ENCODE assay signal across 1 cellular context in the genomic region with DNA sequence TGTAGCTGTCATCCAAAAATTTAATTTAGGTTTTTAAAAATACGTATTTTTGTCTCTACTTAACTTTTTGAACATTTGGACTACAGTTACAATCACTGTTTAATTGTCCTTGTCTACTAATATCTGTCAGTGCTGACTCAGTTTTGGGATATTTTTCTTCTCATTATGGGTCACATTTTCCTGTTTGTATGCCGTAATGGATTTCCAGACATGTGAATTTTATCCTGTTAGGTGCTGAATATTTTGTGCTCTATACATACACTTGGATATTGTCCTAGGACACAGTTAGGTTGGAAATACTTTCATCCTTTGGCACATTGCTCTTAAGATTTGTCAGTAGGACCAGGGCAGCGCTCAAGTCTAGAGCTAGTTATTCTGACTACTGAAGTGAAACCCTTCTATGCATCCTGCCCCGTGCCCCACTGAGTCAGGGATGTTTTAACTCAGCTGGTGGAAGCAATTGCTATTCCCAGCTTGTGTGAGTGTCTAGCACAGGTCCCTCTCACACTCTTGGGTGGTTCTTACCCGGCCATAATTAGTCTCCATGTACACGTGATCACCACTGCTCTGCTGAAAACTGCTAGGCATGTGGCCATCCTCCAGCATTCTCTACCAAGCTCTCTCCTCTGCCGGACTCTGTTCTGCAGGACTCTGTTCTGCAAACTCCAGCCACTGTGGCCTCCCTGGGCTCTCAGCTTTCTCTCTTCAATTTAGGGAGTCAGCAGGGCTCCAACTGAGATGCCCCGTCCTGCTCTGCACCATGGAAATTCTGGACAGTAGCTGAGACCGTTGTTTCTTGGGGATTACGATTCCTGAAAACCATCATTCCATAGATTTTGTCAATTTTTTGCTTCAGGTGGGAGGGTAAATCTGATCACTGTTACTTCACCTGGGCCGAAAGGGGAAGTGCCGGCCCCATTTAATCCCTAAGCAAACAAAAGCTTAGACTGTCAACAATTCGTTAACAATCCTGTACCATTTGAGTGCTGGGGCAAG.
TF ChIP-seq lines count a peak whose summit lies in the region.

No MANE protein-coding gene starts in this region.

TF ChIP-seq in HepG2, 621 proteins besides CTCF, POLR2A, EP300 and RAD21 (continued from another document and continues in another):
- no peak; the same call in 1 of the 2 replicates for TF ChIP-seq USF2 (IDR thresholded peaks at IDR 0.05; ENCODE audit: low read depth, low read length)
- TF ChIP-seq USF2 (CRISPR knock-in tag; IDR thresholded peaks at IDR 0.05; ENCODE audit: borderline replicate concordance) = peak; percentile 66; the same call in 1 of the 2 replicates
- no peak for TF ChIP-seq ATRX (CRISPR knock-in tag; IDR thresholded peaks at IDR 0.05; ENCODE audit: borderline replicate concordance)
- no peak for TF ChIP-seq CCAR2 (optimal IDR thresholded peaks at IDR 0.05; ENCODE audit: low read depth, low read length)
- TF ChIP-seq SALL1 (CRISPR knock-in tag; IDR thresholded peaks at IDR 0.05) = peak; percentile 54
- TF ChIP-seq PHF21A (CRISPR knock-in tag; IDR thresholded peaks at IDR 0.05) = peak; percentile 86
- TF ChIP-seq MED1 (CRISPR knock-in tag; IDR thresholded peaks at IDR 0.05) = peak; percentile 65
- TF ChIP-seq KDM5A (IDR thresholded peaks at IDR 0.05; ENCODE audit: borderline replicate concordance, low read length) = no peak
- no peak; the same call in 1 of the 2 replicates for TF ChIP-seq ZKSCAN5 (CRISPR knock-in tag; IDR thresholded peaks at IDR 0.05)
- TF ChIP-seq CBX1 (IDR thresholded peaks at IDR 0.05; ENCODE audit: low read depth) = no peak
- TF ChIP-seq HNF4A (CRISPR knock-in tag; IDR thresholded peaks at IDR 0.05) = peak; percentile 54
- no peak for TF ChIP-seq GZF1 (CRISPR knock-in tag; IDR thresholded peaks at IDR 0.05)
- TF ChIP-seq ZNF737 (CRISPR knock-in tag; IDR thresholded peaks at IDR 0.05; ENCODE audit: borderline replicate concordance) = no peak
- TF ChIP-seq CEBPB (IDR thresholded peaks at IDR 0.05; ENCODE audit: borderline replicate concordance, low read depth, low read length) = peak; percentile 38; the same call in 1 of the 2 replicates
- TF ChIP-seq, protein P1, sequence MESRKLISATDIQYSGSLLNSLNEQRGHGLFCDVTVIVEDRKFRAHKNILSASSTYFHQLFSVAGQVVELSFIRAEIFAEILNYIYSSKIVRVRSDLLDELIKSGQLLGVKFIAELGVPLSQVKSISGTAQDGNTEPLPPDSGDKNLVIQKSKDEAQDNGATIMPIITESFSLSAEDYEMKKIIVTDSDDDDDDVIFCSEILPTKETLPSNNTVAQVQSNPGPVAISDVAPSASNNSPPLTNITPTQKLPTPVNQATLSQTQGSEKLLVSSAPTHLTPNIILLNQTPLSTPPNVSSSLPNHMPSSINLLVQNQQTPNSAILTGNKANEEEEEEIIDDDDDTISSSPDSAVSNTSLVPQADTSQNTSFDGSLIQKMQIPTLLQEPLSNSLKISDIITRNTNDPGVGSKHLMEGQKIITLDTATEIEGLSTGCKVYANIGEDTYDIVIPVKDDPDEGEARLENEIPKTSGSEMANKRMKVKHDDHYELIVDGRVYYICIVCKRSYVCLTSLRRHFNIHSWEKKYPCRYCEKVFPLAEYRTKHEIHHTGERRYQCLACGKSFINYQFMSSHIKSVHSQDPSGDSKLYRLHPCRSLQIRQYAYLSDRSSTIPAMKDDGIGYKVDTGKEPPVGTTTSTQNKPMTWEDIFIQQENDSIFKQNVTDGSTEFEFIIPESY (CRISPR knock-in tag; IDR thresholded peaks at IDR 0.05) = no peak
- TF ChIP-seq, protein P2, sequence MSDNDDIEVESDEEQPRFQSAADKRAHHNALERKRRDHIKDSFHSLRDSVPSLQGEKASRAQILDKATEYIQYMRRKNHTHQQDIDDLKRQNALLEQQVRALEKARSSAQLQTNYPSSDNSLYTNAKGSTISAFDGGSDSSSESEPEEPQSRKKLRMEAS (IDR thresholded peaks at IDR 0.05) = peak; percentile 64
- TF ChIP-seq ZHX2 (IDR thresholded peaks at IDR 0.05; ENCODE audit: low read depth) = no peak
- TF ChIP-seq ZHX2 (CRISPR knock-in tag; IDR thresholded peaks at IDR 0.05; ENCODE audit: borderline replicate concordance) = no peak
- TF ChIP-seq, protein P3, sequence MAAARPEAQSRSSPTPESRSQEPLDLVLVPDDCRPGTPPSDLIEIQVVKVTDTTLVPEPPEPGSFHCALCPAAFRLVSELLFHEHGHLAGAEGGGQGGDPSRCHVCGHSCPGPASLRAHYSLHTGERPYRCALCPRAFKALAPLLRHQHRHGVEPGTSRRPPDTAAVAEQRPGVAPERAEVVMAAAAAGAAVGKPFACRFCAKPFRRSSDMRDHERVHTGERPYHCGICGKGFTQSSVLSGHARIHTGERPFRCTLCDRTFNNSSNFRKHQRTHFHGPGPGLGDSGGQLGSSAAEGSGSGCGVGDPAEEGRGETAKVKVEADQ (CRISPR knock-in tag; IDR thresholded peaks at IDR 0.05; ENCODE audit: borderline replicate concordance) = no peak
- TF ChIP-seq, protein P4, sequence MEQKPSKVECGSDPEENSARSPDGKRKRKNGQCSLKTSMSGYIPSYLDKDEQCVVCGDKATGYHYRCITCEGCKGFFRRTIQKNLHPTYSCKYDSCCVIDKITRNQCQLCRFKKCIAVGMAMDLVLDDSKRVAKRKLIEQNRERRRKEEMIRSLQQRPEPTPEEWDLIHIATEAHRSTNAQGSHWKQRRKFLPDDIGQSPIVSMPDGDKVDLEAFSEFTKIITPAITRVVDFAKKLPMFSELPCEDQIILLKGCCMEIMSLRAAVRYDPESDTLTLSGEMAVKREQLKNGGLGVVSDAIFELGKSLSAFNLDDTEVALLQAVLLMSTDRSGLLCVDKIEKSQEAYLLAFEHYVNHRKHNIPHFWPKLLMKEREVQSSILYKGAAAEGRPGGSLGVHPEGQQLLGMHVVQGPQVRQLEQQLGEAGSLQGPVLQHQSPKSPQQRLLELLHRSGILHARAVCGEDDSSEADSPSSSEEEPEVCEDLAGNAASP (CRISPR knock-in tag; IDR thresholded peaks at IDR 0.05; ENCODE audit: borderline replicate concordance) = peak; percentile 68; the same call in 1 of the 2 replicates
- TF ChIP-seq ATM (IDR thresholded peaks at IDR 0.05; ENCODE audit: borderline replicate concordance) = no peak
- peak; percentile 46; the same call in 1 of the 2 replicates for TF ChIP-seq MIXL1 (CRISPR knock-in tag; IDR thresholded peaks at IDR 0.05)
- peak; percentile 70; the same call in 1 of the 2 replicates for TF ChIP-seq SIX4 (CRISPR knock-in tag; IDR thresholded peaks at IDR 0.05)
- TF ChIP-seq SOX6 (IDR thresholded peaks at IDR 0.05) = no peak
- TF ChIP-seq SOX6 (CRISPR knock-in tag; IDR thresholded peaks at IDR 0.05) = peak; percentile 79
- TF ChIP-seq SP5 (CRISPR knock-in tag; IDR thresholded peaks at IDR 0.05; ENCODE audit: borderline replicate concordance, low read depth) = peak; percentile 86
- TF ChIP-seq ERF (CRISPR knock-in tag; IDR thresholded peaks at IDR 0.05) = peak; percentile 41; the same call in 1 of the 2 replicates
- 0 out of 2 replicates have a peak, but pooled peaks have one; percentile 44 for TF ChIP-seq MXD4 (CRISPR knock-in tag; IDR thresholded peaks at IDR 0.05)
- no peak for TF ChIP-seq ZSCAN25 (CRISPR knock-in tag; IDR thresholded peaks at IDR 0.05)
- no peak for TF ChIP-seq MTF2 (CRISPR knock-in tag; IDR thresholded peaks at IDR 0.05; ENCODE audit: borderline replicate concordance)
- TF ChIP-seq, protein P5, sequence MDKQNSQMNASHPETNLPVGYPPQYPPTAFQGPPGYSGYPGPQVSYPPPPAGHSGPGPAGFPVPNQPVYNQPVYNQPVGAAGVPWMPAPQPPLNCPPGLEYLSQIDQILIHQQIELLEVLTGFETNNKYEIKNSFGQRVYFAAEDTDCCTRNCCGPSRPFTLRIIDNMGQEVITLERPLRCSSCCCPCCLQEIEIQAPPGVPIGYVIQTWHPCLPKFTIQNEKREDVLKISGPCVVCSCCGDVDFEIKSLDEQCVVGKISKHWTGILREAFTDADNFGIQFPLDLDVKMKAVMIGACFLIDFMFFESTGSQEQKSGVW (CRISPR knock-in tag; IDR thresholded peaks at IDR 0.05; ENCODE audit: borderline replicate concordance) = no peak
- TF ChIP-seq NFIC (IDR thresholded peaks at IDR 0.05; ENCODE audit: low read length) = peak; percentile 71
- TF ChIP-seq MAFG (CRISPR knock-in tag; IDR thresholded peaks at IDR 0.05) = no peak
- TF ChIP-seq, protein P6, sequence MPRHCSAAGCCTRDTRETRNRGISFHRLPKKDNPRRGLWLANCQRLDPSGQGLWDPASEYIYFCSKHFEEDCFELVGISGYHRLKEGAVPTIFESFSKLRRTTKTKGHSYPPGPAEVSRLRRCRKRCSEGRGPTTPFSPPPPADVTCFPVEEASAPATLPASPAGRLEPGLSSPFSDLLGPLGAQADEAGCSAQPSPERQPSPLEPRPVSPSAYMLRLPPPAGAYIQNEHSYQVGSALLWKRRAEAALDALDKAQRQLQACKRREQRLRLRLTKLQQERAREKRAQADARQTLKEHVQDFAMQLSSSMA (CRISPR knock-in tag; IDR thresholded peaks at IDR 0.05) = 0 out of 2 replicates have a peak, but pooled peaks have one; percentile 70
- no peak for TF ChIP-seq HOXA5 (CRISPR knock-in tag; IDR thresholded peaks at IDR 0.05)
- TF ChIP-seq BHLHE40 (IDR thresholded peaks at IDR 0.05; ENCODE audit: low read length) = peak; percentile 34; the same call in 1 of the 2 replicates
- TF ChIP-seq ZC3H13 (CRISPR knock-in tag; IDR thresholded peaks at IDR 0.05) = no peak
- no peak for TF ChIP-seq BRF2 (CRISPR knock-in tag; IDR thresholded peaks at IDR 0.05)
- TF ChIP-seq ASH2L (IDR thresholded peaks at IDR 0.05; ENCODE audit: insufficient read length, low read depth, low read length) = peak; percentile 85
- TF ChIP-seq FOXO1 (CRISPR knock-in tag; IDR thresholded peaks at IDR 0.05) = peak; percentile 76; the same call in 1 of the 2 replicates
- no peak for TF ChIP-seq PCBP2 (optimal IDR thresholded peaks at IDR 0.05; ENCODE audit: low read depth, low read length, poor library complexity, severe bottlenecking)
- TF ChIP-seq ETV5 (CRISPR knock-in tag; IDR thresholded peaks at IDR 0.05; ENCODE audit: borderline replicate concordance) = peak; percentile 83
